ENCODE assay signal across 18 cellular contexts in genomic region chr4:90211174-90211573, GRCh38.
"Had no signal": no experiment of that assay in that cellular context is flagged by ENCODE, and none has a peak within 500 bp of the region (broad histone marks: within the 10 kb centered on the region; RNA-seq: fewer than 3 reads in every experiment).

No MANE protein-coding gene starts in this region.

- H3K9me3 ChIP-seq: ascending aorta, esophagus squamous epithelium, right atrium auricular region, tibial nerve, uterus had no signal

- H3K4me2 ChIP-seq: neural progenitor cell had no signal

- ATAC-seq: activated T-cell treated with anti-CD3 and anti-CD28 coated beads, Interleukin-2, amount 50 U/mL, for 72 hours; naive thymus-derived CD4-positive, alpha-beta T cell had no signal

- H3K27me3 ChIP-seq: ascending aorta, esophagus squamous epithelium, neural progenitor cell, right atrium auricular region, tibial nerve, uterus had no signal

- H3K4me3 ChIP-seq: ascending aorta, esophagus squamous epithelium, neural progenitor cell, right atrium auricular region, tibial nerve, uterus had no signal

- H3K27ac ChIP-seq: neural progenitor cell, right atrium auricular region, uterus had no signal

- H2AFZ ChIP-seq: neural progenitor cell had no signal

- H3K36me3 ChIP-seq: ascending aorta, esophagus squamous epithelium, neural progenitor cell, right atrium auricular region, tibial nerve, uterus had no signal

- H3K9ac ChIP-seq: neural progenitor cell had no signal

- H3K4me1 ChIP-seq: ascending aorta, neural progenitor cell, right atrium auricular region, tibial nerve, uterus had no signal

- DNase-seq: activated CD4-positive, CD25-positive, alpha-beta regulatory T cell treated with anti-CD3 and anti-CD28 coated beads, Interleukin-2, amount 50 U/mL, for 72 hours; activated effector memory CD4-positive, alpha-beta T cell treated with anti-CD3 and anti-CD28 coated beads, Interleukin-2, amount 50 U/mL, for 16 hours; activated naive CD4-positive, alpha-beta T cell treated with anti-CD3 and anti-CD28 coated beads, Interleukin-2, amount 50 U/mL, for 16 hours; activated T-cell treated with anti-CD3 and anti-CD28 coated beads, Interleukin-2, amount 50 U/mL, for 72 hours; cerebellar nuclear complex; cortex of kidney; esophagus squamous epithelium; mesendoderm; naive thymus-derived CD4-positive, alpha-beta T cell; stimulated activated CD4-positive, alpha-beta T cell treated with anti-CD3 and anti-CD28 coated beads, Interleukin-12 subunit alpha, Interleukin-12 subunit beta, amount 100 ng/mL, for 4 hours; stimulated activated CD4-positive, alpha-beta T cell treated with anti-CD3 and anti-CD28 coated beads, Interleukin-1b, Interleukin-23, amount 100 ng/mL, for 48 hours; stimulated activated CD8-positive, alpha-beta memory T cell treated with anti-CD3 and anti-CD28 coated beads, Interleukin-4, amount 100 ng/mL, for 48 hours; stimulated activated naive CD4-positive, alpha-beta T cell; uterus had no signal
